Comparison of ENCODE assay signal across 1 cellular context in genomic region chr11:62716206-62716605, GRCh38.
TF ChIP-seq lines count a peak whose summit lies in the region.

No MANE protein-coding gene starts in this region.

TF ChIP-seq in HepG2, 621 proteins besides CTCF, POLR2A, EP300 and RAD21:
- TF ChIP-seq MAFK (conservative IDR thresholded peaks at IDR 0.05 in 1 of 2, IDR thresholded peaks at IDR 0.05 in 1 of 2; ENCODE audit: low read length in 2 of 2) (peak; percentile 90 to 95), HDAC6 (IDR thresholded peaks at IDR 0.05; ENCODE audit: low read depth, low read length) (no peak), ZNF280D (CRISPR knock-in tag; IDR thresholded peaks at IDR 0.05) (no peak), TFDP1 (CRISPR knock-in tag; IDR thresholded peaks at IDR 0.05; ENCODE audit: borderline replicate concordance) (no peak), MAFF (IDR thresholded peaks at IDR 0.05; ENCODE audit: low read depth, low read length) (peak; percentile 93), ZNF775 (CRISPR knock-in tag; IDR thresholded peaks at IDR 0.05; ENCODE audit: borderline replicate concordance) (no peak), JUND (CRISPR knock-in tag; IDR thresholded peaks at IDR 0.05) (no peak), HCFC1 (IDR thresholded peaks at IDR 0.05; ENCODE audit: low read depth, low read length) (no peak), ZNF142 (CRISPR knock-in tag; IDR thresholded peaks at IDR 0.05) (no peak), SOX6 (IDR thresholded peaks at IDR 0.05) (no peak), SOX6 (CRISPR knock-in tag; IDR thresholded peaks at IDR 0.05) (no peak), SIN3A (IDR thresholded peaks at IDR 0.05; ENCODE audit: borderline replicate concordance, low read depth, low read length) (no peak), PRMT3 (CRISPR knock-in tag; IDR thresholded peaks at IDR 0.05; ENCODE audit: borderline replicate concordance, low read depth) (no peak), HOXA7 (CRISPR knock-in tag; IDR thresholded peaks at IDR 0.05) (no peak)
